22 cellular contexts compared by ENCODE assay signal in genomic region chr16:7653746-7654145, GRCh38.
A peak's percentile ranks its signal among the peaks of the same experiment; 100 is the strongest.
DNase-seq lines count a peak whose midpoint lies in the region; ATAC-seq and TF ChIP-seq lines count a peak whose summit lies in the region.
"Had no signal": no experiment of that assay in that cellular context is flagged by ENCODE, and none has a peak within 500 bp of the region (broad histone marks: within the 10 kb centered on the region; RNA-seq: fewer than 3 reads in every experiment).

No MANE protein-coding gene starts in this region.

- no peaks in the 10 kb centered on the region for H3K36me3 Mint-ChIP-seq in stimulated activated memory B cell treated with anti-CD40 and anti-IgM and Interleukin-4, amounts not matched to agents 10 μg/mL and 1 μg/mL and 100 μg/mL, for 72 hours
- H3K36me3 Mint-ChIP-seq: CD14-positive monocyte; CD8-positive, alpha-beta memory T cell had no signal

- H3K9me3 ChIP-seq in right cardiac atrium (ENCODE audit: control insufficient read depth, low read length), result no peaks in the 10 kb centered on the region
- H3K9me3 ChIP-seq in heart left ventricle, result no peaks in the 10 kb centered on the region
- H3K9me3 ChIP-seq: A549; BE2C; BLaER1 treated with 17β-estradiol and CSF1 and Interleukin-3, amounts not matched to agents 10 nM and 100 nM had no signal

- WGBS in right cardiac atrium, result 83% methylated on average over 29 of the region's 29 CpGs
- WGBS in heart left ventricle, 4 donors, result 84 to 98% (median 92%) methylated on average over 21 to 29 of the region's 29 CpGs

- H3K9me3 Mint-ChIP-seq in stimulated activated memory B cell treated with anti-CD40 and anti-IgM and Interleukin-4, amounts not matched to agents 10 μg/mL and 1 μg/mL and 100 μg/mL, for 72 hours, result peaks cover 6% of the 10 kb centered on the region
- H3K9me3 Mint-ChIP-seq: GM23338 had no signal

- no peak for TF ChIP-seq CTCF in heart left ventricle (IDR thresholded peaks at IDR 0.05)

- no peak overlapping the region for H3K27ac Mint-ChIP-seq in stimulated activated memory B cell treated with anti-CD40 and anti-IgM and Interleukin-4, amounts not matched to agents 10 μg/mL and 1 μg/mL and 100 μg/mL, for 72 hours
- H3K27ac Mint-ChIP-seq: CD14-positive monocyte; CD4-positive, alpha-beta T cell; CD8-positive, alpha-beta memory T cell; GM23338 had no signal

- H3K4me3 ChIP-seq in right cardiac atrium (ENCODE audit: low read length) (no peak overlapping the region), heart left ventricle (no peak overlapping the region), H7 (ENCODE audit: insufficient read depth, low read depth, low read length) (no peak overlapping the region)
- H3K4me3 ChIP-seq: A549; BLaER1 treated with 17β-estradiol and CSF1 and Interleukin-3, amounts not matched to agents 10 nM and 100 nM; GM23338 had no signal

- H3K4me1 Mint-ChIP-seq in stimulated activated memory B cell treated with anti-CD40 and anti-IgM and Interleukin-4, amounts not matched to agents 10 μg/mL and 1 μg/mL and 100 μg/mL, for 72 hours, result no peaks in the 10 kb centered on the region
- H3K4me1 Mint-ChIP-seq: CD14-positive monocyte; CD8-positive, alpha-beta memory T cell had no signal

- no peaks in the 10 kb centered on the region for H3K27me3 Mint-ChIP-seq in stimulated activated memory B cell treated with anti-CD40 and anti-IgM and Interleukin-4, amounts not matched to agents 10 μg/mL and 1 μg/mL and 100 μg/mL, for 72 hours
- H3K27me3 Mint-ChIP-seq: CD4-positive, alpha-beta T cell had no signal

- DNase-seq in right cardiac atrium (peak in 2 of 3 donors; percentile 42 to 55), heart left ventricle (no peak), H7 (peak; percentile 31), head of caudate nucleus (peak in 36 of 42 donors; percentile 17 to 75 (median 47)), dermis blood vessel endothelial cell (no peak), SKM-1 (lab: John Stamatoyannopoulos, UW; ENCODE audit: unreplicated experiment) (no peak)
- DNase-seq: 8988T; ACHN; AML-193; BE2C; CD4-positive, alpha-beta T cell; CD8-positive, alpha-beta memory T cell; DMS 273 treated with DMSO at 0.1 percent for 48 hours; DMS79; EL; GDM1; HCEC 1CT had no signal

- H3K27me3 ChIP-seq in right cardiac atrium (ENCODE audit: control insufficient read depth, insufficient read depth) (no peaks in the 10 kb centered on the region), heart left ventricle (no peaks in the 10 kb centered on the region), H7 (ENCODE audit: control insufficient read depth, insufficient read depth, low read length) (no peaks in the 10 kb centered on the region)
- H3K27me3 ChIP-seq: BE2C; BLaER1 treated with 17β-estradiol and CSF1 and Interleukin-3, amounts not matched to agents 10 nM and 100 nM had no signal

- H3K27ac ChIP-seq in right cardiac atrium (ENCODE audit: low read length), result no peak overlapping the region
- H3K27ac ChIP-seq in heart left ventricle, result no peak overlapping the region
- H3K27ac ChIP-seq: A549; BLaER1 treated with 17β-estradiol and CSF1 and Interleukin-3, amounts not matched to agents 10 nM and 100 nM had no signal

- no peak for ATAC-seq in right cardiac atrium
- ATAC-seq in heart left ventricle, result no peak
- peak; percentile 36 for ATAC-seq in stimulated activated memory B cell treated with anti-CD40 and anti-IgM and Interleukin-4, amounts not matched to agents 10 μg/mL and 1 μg/mL and 100 μg/mL, for 72 hours
- ATAC-seq: A549, GM23338 had no signal

- TF ChIP-seq POLR2A in heart left ventricle (IDR thresholded peaks at IDR 0.05), result no peak

- H3K4me3 Mint-ChIP-seq in stimulated activated memory B cell treated with anti-CD40 and anti-IgM and Interleukin-4, amounts not matched to agents 10 μg/mL and 1 μg/mL and 100 μg/mL, for 72 hours, result no peak overlapping the region
- H3K4me3 Mint-ChIP-seq: CD14-positive monocyte; CD4-positive, alpha-beta T cell; CD8-positive, alpha-beta memory T cell; GM23338 had no signal

- H3K4me1 ChIP-seq in right cardiac atrium (ENCODE audit: control insufficient read depth, insufficient read depth, low read length) (no peaks in the 10 kb centered on the region), heart left ventricle (no peaks in the 10 kb centered on the region)
- H3K4me1 ChIP-seq: A549; BE2C; BLaER1 treated with 17β-estradiol and CSF1 and Interleukin-3, amounts not matched to agents 10 nM and 100 nM had no signal

- intact Hi-C loops in right cardiac atrium (cut with DNase I) (no loop called here), heart left ventricle (cut with DNase I) (no loop called here), head of caudate nucleus (cut with DNase I) (no loop called here)

- H3K36me3 ChIP-seq in heart left ventricle, result peaks cover 0 to 6% (median 0%) of the 10 kb centered on the region in 9 donors
- no peaks in the 10 kb centered on the region for H3K36me3 ChIP-seq in H7 (replicated peaks; ENCODE audit: control insufficient read depth, insufficient read depth, low read length)
- H3K36me3 ChIP-seq: BE2C; BLaER1 treated with 17β-estradiol and CSF1 and Interleukin-3, amounts not matched to agents 10 nM and 100 nM had no signal

Comparison
In these comparisons a context has a peak if more than half of its experiments do, and no peak if none do; other contexts are left out.
1. DNase-seq: peak in right cardiac atrium (2 of 3), H7 (single experiment) and head of caudate nucleus (36 of 42); none in heart left ventricle (0 of 5), dermis blood vessel endothelial cell (single experiment) and SKM-1 (single experiment).